ENCODE assay signal across 19 cellular contexts in the genomic region with DNA sequence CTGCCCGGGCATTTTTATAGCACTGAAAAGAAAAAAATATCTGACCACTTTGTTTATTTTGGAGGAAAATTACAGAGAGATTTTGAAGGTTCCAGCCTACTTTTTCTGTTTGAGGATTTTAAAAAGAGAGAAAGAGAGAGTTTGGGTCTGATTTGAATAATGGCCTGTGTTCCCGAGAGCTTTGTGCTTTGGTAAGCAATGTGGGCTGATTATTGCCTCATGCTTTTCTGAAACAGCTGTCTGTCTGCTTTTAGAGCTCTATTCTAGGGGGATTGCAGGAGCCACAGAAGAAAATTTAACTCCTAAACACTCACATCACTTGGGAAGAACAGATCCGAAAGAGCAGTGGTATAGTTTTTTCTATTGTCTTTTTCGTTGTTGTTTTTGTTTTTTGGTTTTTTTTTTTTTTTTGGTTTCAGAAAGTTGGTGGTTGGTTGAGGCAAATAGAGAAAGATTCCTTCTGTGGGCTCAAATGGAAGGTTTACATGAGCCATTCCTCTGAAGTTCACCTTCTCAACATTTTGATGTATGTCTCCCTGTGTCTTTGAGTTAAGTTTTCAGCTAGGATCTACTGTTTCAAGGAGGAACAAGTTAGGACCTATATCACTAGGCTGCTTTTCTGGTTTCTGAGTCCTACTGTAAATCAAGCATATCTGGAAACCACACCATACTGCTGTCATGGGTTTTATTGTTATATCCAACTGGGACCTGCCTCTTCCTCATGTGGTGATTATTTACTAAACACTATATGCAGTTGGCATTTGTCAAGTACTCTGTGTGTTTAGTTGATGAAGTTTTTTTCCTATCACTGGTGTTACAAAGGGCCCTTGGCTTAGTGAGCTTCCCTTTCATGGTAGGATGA.
DNase-seq lines count a peak whose midpoint lies in the region; ATAC-seq and TF ChIP-seq lines count a peak whose summit lies in the region.
"Had no signal": no experiment of that assay in that cellular context is flagged by ENCODE, and none has a peak within 500 bp of the region (broad histone marks: within the 10 kb centered on the region; RNA-seq: fewer than 3 reads in every experiment).

No MANE protein-coding gene starts in this region.

- peak overlapping the region in 1 of 2 donors; percentile 18 for H3K27ac ChIP-seq in right atrium auricular region
- peak overlapping the region in 4 of 10 donors; percentile 26 to 61 (median 54) for H3K27ac ChIP-seq in heart right ventricle
- H3K27ac ChIP-seq: body of pancreas, neutrophil, RWPE1, transverse colon had no signal

- no peaks in the 10 kb centered on the region for H3K36me3 Mint-ChIP-seq in type B pancreatic cell
- H3K36me3 Mint-ChIP-seq: stimulated activated memory B cell treated with anti-CD40 and anti-IgM and Interleukin-4, amounts not matched to agents 10 μg/mL and 1 μg/mL and 100 μg/mL, for 72 hours had no signal

- H3K36me3 ChIP-seq in right atrium auricular region = no peaks in the 10 kb centered on the region
- H3K36me3 ChIP-seq in heart right ventricle = no peaks in the 10 kb centered on the region
- H3K36me3 ChIP-seq: neutrophil, transverse colon had no signal

- H3K4me1 ChIP-seq in right atrium auricular region = peaks cover 0 to 20% of the 10 kb centered on the region in 2 donors
- H3K4me1 ChIP-seq in heart right ventricle = peaks cover 0 to 46% (median 22%) of the 10 kb centered on the region in 9 donors
- H3K4me1 ChIP-seq: body of pancreas had no signal

- no peak overlapping the region for H3K4me3 Mint-ChIP-seq in type B pancreatic cell
- H3K4me3 Mint-ChIP-seq: stimulated activated memory B cell treated with anti-CD40 and anti-IgM and Interleukin-4, amounts not matched to agents 10 μg/mL and 1 μg/mL and 100 μg/mL, for 72 hours; T-helper 1 cell treated with Interleukin-12 subunit alpha and Interleukin-12 subunit beta and Interleukin-4 antibody, amounts not matched to agents 30 μg/mL and 1 μg/mL, for 36 hours had no signal

- no peaks in the 10 kb centered on the region for H3K27me3 ChIP-seq in right atrium auricular region
- no peaks in the 10 kb centered on the region for H3K27me3 ChIP-seq in heart right ventricle
- H3K27me3 ChIP-seq: body of pancreas, neutrophil, transverse colon had no signal

- H3K27ac Mint-ChIP-seq in type B pancreatic cell = peak overlapping the region; percentile 9
- H3K27ac Mint-ChIP-seq: stimulated activated memory B cell treated with anti-CD40 and anti-IgM and Interleukin-4, amounts not matched to agents 10 μg/mL and 1 μg/mL and 100 μg/mL, for 72 hours; T-helper 1 cell treated with Interleukin-12 subunit alpha and Interleukin-12 subunit beta and Interleukin-4 antibody, amounts not matched to agents 30 μg/mL and 1 μg/mL, for 36 hours had no signal

- H3K4me1 Mint-ChIP-seq in type B pancreatic cell (ENCODE audit: unreplicated experiment) = peaks cover 48% of the 10 kb centered on the region
- H3K4me1 Mint-ChIP-seq: stimulated activated memory B cell treated with anti-CD40 and anti-IgM and Interleukin-4, amounts not matched to agents 10 μg/mL and 1 μg/mL and 100 μg/mL, for 72 hours had no signal

- intact Hi-C loops in Right ventricle myocardium superior (cut with DNase I) (no loop called here), heart right ventricle (cut with DNase I) (no loop called here)

- ATAC-seq in Right ventricle myocardium superior (ENCODE audit: poor library complexity) (peak; percentile 44), heart right ventricle (peak in 6 of 8 donors; percentile 41 to 76 (median 54)), HG02623 (IDR thresholded peaks at IDR 0.05; ENCODE audit: unreplicated experiment) (no peak), HG03025 (IDR thresholded peaks at IDR 0.05; ENCODE audit: low FRiP score, unreplicated experiment) (no peak), GM21717 (IDR thresholded peaks at IDR 0.05; ENCODE audit: unreplicated experiment) (no peak)
- ATAC-seq: body of pancreas; stimulated activated memory B cell treated with anti-CD40 and anti-IgM and Interleukin-4, amounts not matched to agents 10 μg/mL and 1 μg/mL and 100 μg/mL, for 72 hours had no signal

- H3K4me3 ChIP-seq in right atrium auricular region (no peak overlapping the region), heart right ventricle (no peak overlapping the region)
- H3K4me3 ChIP-seq: body of pancreas, transverse colon had no signal

- H3K27me3 Mint-ChIP-seq in type B pancreatic cell = no peaks in the 10 kb centered on the region
- H3K27me3 Mint-ChIP-seq: stimulated activated memory B cell treated with anti-CD40 and anti-IgM and Interleukin-4, amounts not matched to agents 10 μg/mL and 1 μg/mL and 100 μg/mL, for 72 hours had no signal

- 58 to 63% methylated on average over 4 of the region's 4 CpGs for WGBS in heart right ventricle, 2 donors

- DNase-seq in Right ventricle myocardium superior = no peak
- DNase-seq in right atrium auricular region (ENCODE audit: low spot score) = no peak
- peak; percentile 57 for DNase-seq in OCI-M1 (lab: John Stamatoyannopoulos, UW)
- DNase-seq in heart right ventricle = no peak
- DNase-seq in type B pancreatic cell (ENCODE audit: extremely low spot score, unreplicated experiment) = no peak
- DNase-seq: activated CD4-positive, CD25-positive, alpha-beta regulatory T cell; body of pancreas; effector CD8-positive, alpha-beta T cell; foreskin melanocyte; NCI-H1092; NCI-H524; transverse colon had no signal

- H3K9me3 ChIP-seq in right atrium auricular region = no peaks in the 10 kb centered on the region
- no peaks in the 10 kb centered on the region for H3K9me3 ChIP-seq in heart right ventricle
- H3K9me3 ChIP-seq: body of pancreas, neutrophil, transverse colon had no signal

- TF ChIP-seq CTCF in right atrium auricular region (IDR thresholded peaks at IDR 0.05) = no peak
- TF ChIP-seq CTCF in heart right ventricle (IDR thresholded peaks at IDR 0.05) = no peak
- no peak for TF ChIP-seq CTCF in type B pancreatic cell (conservative IDR thresholded peaks at IDR 0.05)

- no peaks in the 10 kb centered on the region for H3K9me3 Mint-ChIP-seq in type B pancreatic cell
- H3K9me3 Mint-ChIP-seq: stimulated activated memory B cell treated with anti-CD40 and anti-IgM and Interleukin-4, amounts not matched to agents 10 μg/mL and 1 μg/mL and 100 μg/mL, for 72 hours; T-helper 1 cell treated with Interleukin-12 subunit alpha and Interleukin-12 subunit beta and Interleukin-4 antibody, amounts not matched to agents 30 μg/mL and 1 μg/mL, for 36 hours had no signal

Comparison
In these comparisons a context has a peak if more than half of its experiments do, and no peak if none do; other contexts are left out.
1. ATAC-seq: peak in Right ventricle myocardium superior (single experiment) and heart right ventricle (6 of 8); none in HG02623 (single experiment), HG03025 (single experiment) and GM21717 (single experiment).